In genomic region chr13:37869506-37869755, GRCh38 we compare ENCODE assay signal across 11 cellular contexts. TPM values are rescaled to one million over a fixed set of nuclear protein-coding genes. Genes with fewer than 3 reads are reported as not detected.
DNase-seq lines count a peak whose midpoint lies in the region; ATAC-seq, FAIRE-seq and TF ChIP-seq lines count a peak whose summit lies in the region.
"Had no signal": no experiment of that assay in that cellular context is flagged by ENCODE, and none has a peak within 500 bp of the region (broad histone marks: within the 10 kb centered on the region; RNA-seq: fewer than 3 reads in every experiment).

No MANE protein-coding gene starts in this region.

- H3K9me3 Mint-ChIP-seq in brain = no peaks in the 10 kb centered on the region

- 1 to 3% (median 2%) methylated on average over 19 of the region's 19 CpGs for WGBS in small intestine, 3 donors

- peaks cover 21 to 24% (median 22%) of the 10 kb centered on the region in 3 donors for H3K27me3 ChIP-seq in skeletal muscle tissue (ENCODE audit: control insufficient read depth in 3 of 3, insufficient read depth in 3 of 3, low read length in 3 of 3)
- H3K27me3 ChIP-seq in small intestine (ENCODE audit: control insufficient read depth in 2 of 2, insufficient read depth in 2 of 2, low read length in 2 of 2) = peaks cover 3 to 11% of the 10 kb centered on the region in 2 donors

- H3K27ac Mint-ChIP-seq in brain (peak overlapping the region; percentile 18 to 94 (median 78)), T-helper 17 cell (no peak overlapping the region)

- H3K4me3 ChIP-seq in skeletal muscle tissue (ENCODE audit: low read length in 3 of 3) = peak overlapping the region; percentile 32 to 65 (median 56)
- H3K4me3 ChIP-seq in small intestine (ENCODE audit: low read depth in 1 of 2, low read length in 2 of 2) = peak overlapping the region in 1 of 2 donors; percentile 46

- no peak for TF ChIP-seq CTCF in brain (conservative IDR thresholded peaks at IDR 0.05)

- H3K36me3 Mint-ChIP-seq in brain = no peaks in the 10 kb centered on the region
- peaks cover 2% of the 10 kb centered on the region for H3K36me3 Mint-ChIP-seq in T-helper 17 cell (ENCODE audit: low read depth)
- H3K36me3 Mint-ChIP-seq: naive B cell had no signal

- H3K27ac ChIP-seq in skeletal muscle tissue (ENCODE audit: low read depth, low read length) (no peak overlapping the region), small intestine (ENCODE audit: low read depth in 1 of 2, low read length in 1 of 2) (no peak overlapping the region)

- H3K4me1 Mint-ChIP-seq in brain = peaks cover 55% of the 10 kb centered on the region
- peaks cover 2% of the 10 kb centered on the region for H3K4me1 Mint-ChIP-seq in T-helper 17 cell

- H3K4me1 ChIP-seq in skeletal muscle tissue (ENCODE audit: control insufficient read depth in 3 of 3, insufficient read depth in 3 of 3, low read length in 3 of 3) (peaks cover 4 to 8% (median 5%) of the 10 kb centered on the region in 3 donors), small intestine (ENCODE audit: control insufficient read depth in 2 of 2, insufficient read depth in 1 of 2, low read depth in 1 of 2, low read length in 1 of 2) (no peaks in the 10 kb centered on the region)

- peak overlapping the region in 1 of 3 donors; percentile 48 for H3K9ac ChIP-seq in skeletal muscle tissue (ENCODE audit: low read depth in 1 of 3, low read length in 3 of 3)

- peak overlapping the region; percentile 90 to 98 (median 91) for H3K4me3 Mint-ChIP-seq in brain
- H3K4me3 Mint-ChIP-seq in T-helper 17 cell = no peak overlapping the region

- H3K9me3 ChIP-seq in skeletal muscle tissue (ENCODE audit: control insufficient read depth in 3 of 3, low read length in 3 of 3) (no peaks in the 10 kb centered on the region), small intestine (ENCODE audit: control insufficient read depth, low read depth) (no peaks in the 10 kb centered on the region), T-helper 17 cell (ENCODE audit: control insufficient read depth, low read length, poor library complexity, severe bottlenecking) (no peaks in the 10 kb centered on the region)

- DNase-seq in HTR-8/SVneo (ENCODE audit: insufficient read length, low spot score) (peak; percentile 1), iPS-NIHi7 (ENCODE audit: extremely low spot score) (peak; percentile 28), small intestine (no peak), medulla oblongata (ENCODE audit: extremely low spot score) (no peak), T-helper 17 cell (no peak)
- DNase-seq: naive B cell; NK-92 treated with Interleukin-12 subunit alpha and Interleukin-12 subunit beta, amount 100 ng/mL, for 24 hours had no signal

- peaks cover 27% of the 10 kb centered on the region for H3K27me3 Mint-ChIP-seq in brain
- peaks cover 29% of the 10 kb centered on the region for H3K27me3 Mint-ChIP-seq in T-helper 17 cell

- H3K36me3 ChIP-seq in skeletal muscle tissue (ENCODE audit: control insufficient read depth in 3 of 3, insufficient read depth in 3 of 3, low read length in 3 of 3) (no peaks in the 10 kb centered on the region), small intestine (ENCODE audit: control insufficient read depth in 2 of 2, insufficient read depth in 2 of 2, low read length in 2 of 2) (no peaks in the 10 kb centered on the region)

- no peak for FAIRE-seq in HTR-8/SVneo (lab: Jason Lieb, UNC)
- no peak for FAIRE-seq in small intestine (lab: Jason Lieb, UNC)
- FAIRE-seq: GM12891 had no signal

- ATAC-seq in T-helper 17 cell (no peak), HG03521 (IDR thresholded peaks at IDR 0.05; ENCODE audit: unreplicated experiment) (no peak)

RNA-seq across cellular contexts. Expression of gene TRPC4, which starts 0.1 kb away (rescaled TPM):
- 0.29 TPM for polyA plus RNA-seq in brain (ENCODE audit: insufficient read depth, low read depth, low replicate concordance)
- total RNA-seq in skeletal muscle tissue = 1.6 TPM
- polyA plus RNA-seq in small intestine = under 1 TPM in 2 of 3 donors, not detected in 1; 0.18 to 0.27 TPM
- total RNA-seq in T-helper 17 cell = not detected

Comparison
In these comparisons a context has a peak if more than half of its experiments do, and no peak if none do; other contexts are left out.
1. DNase-seq: peak in HTR-8/SVneo (single experiment) and iPS-NIHi7 (single experiment); none in small intestine (single experiment), medulla oblongata (single experiment) and T-helper 17 cell (0 of 3).